ENCODE assay signal across 40 cellular contexts in the genomic region with DNA sequence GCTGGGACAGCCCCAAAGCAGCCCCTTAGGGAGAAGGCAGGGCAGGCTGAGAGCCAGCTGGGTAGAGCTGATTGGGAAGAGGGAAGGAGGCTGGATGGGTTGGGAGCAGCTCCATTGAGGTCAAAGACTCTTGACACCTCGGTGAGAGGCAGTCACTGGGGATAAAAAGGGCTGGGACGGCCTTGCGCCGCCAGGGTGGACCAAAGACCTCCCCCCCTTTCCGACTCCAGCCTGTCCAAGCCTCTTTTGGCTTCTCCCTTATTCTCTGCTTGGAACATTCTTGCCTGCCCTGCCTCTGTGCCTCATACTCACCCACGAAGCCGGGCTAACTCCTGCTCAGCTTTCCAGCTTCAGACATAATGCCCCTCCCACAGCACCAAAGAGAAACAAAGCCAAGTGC. TPM values are rescaled to one million over a fixed set of nuclear protein-coding genes. Genes with fewer than 3 reads are reported as not detected.
"Had no signal": no experiment of that assay in that cellular context is flagged by ENCODE, and none has a peak within 500 bp of the region (broad histone marks: within the 10 kb centered on the region; RNA-seq: fewer than 3 reads in every experiment).

No MANE protein-coding gene starts in this region.

- H3K36me3 ChIP-seq: brain microvascular endothelial cell, breast epithelium, WERI-Rb-1 had no signal

- ATAC-seq: activated CD4-positive, alpha-beta T cell treated with anti-CD3 and anti-CD28 coated beads for 36 hours; activated CD4-positive, CD25-positive, alpha-beta regulatory T cell treated with anti-CD3 and anti-CD28 coated beads, Interleukin-2, amount 50 U/mL, for 24 hours; activated CD8-positive, alpha-beta memory T cell treated with anti-CD3 and anti-CD28 coated beads, Interleukin-2, amount 10 ng/mL, durations not matched to agents 7 days and 5 days; activated CD8-positive, alpha-beta T cell treated with anti-CD3 and anti-CD28 coated beads, Interleukin-2, amount 10 ng/mL, durations not matched to agents 7 days and 5 days; activated naive CD8-positive, alpha-beta T cell treated with anti-CD3 and anti-CD28 coated beads, Interleukin-2, amount 50 U/mL, for 24 hours; body of pancreas; WTC11 had no signal

- H3K36me3 Mint-ChIP-seq: activated CD8-positive, alpha-beta memory T cell treated with anti-CD3 and anti-CD28 coated beads, Interleukin-2, amount 10 ng/mL, durations not matched to agents 7 days and 5 days; activated naive CD8-positive, alpha-beta T cell; activated naive CD8-positive, alpha-beta T cell treated with anti-CD3 and anti-CD28 coated beads, Interleukin-2, amount 10 ng/mL, durations not matched to agents 7 days and 5 days had no signal

- H3K9me3 ChIP-seq: body of pancreas, breast epithelium had no signal

- H3K27ac ChIP-seq: body of pancreas, brain microvascular endothelial cell, breast epithelium had no signal

- H3K27me3 ChIP-seq: body of pancreas, brain microvascular endothelial cell, breast epithelium had no signal

- H3K9me3 Mint-ChIP-seq: activated CD4-positive, alpha-beta memory T cell treated with anti-CD3 and anti-CD28 coated beads, Interleukin-2, amount 10 ng/mL, durations not matched to agents 7 days and 5 days; activated CD4-positive, alpha-beta T cell treated with anti-CD3 and anti-CD28 coated beads, Interleukin-2, amount 10 ng/mL, durations not matched to agents 7 days and 5 days; activated naive CD4-positive, alpha-beta T cell treated with anti-CD3 and anti-CD28 coated beads for 36 hours; activated naive CD8-positive, alpha-beta T cell treated with anti-CD3 and anti-CD28 coated beads, Interleukin-2, amount 10 ng/mL, durations not matched to agents 7 days and 5 days; activated naive CD8-positive, alpha-beta T cell treated with anti-CD3 and anti-CD28 coated beads, Interleukin-2, amount 50 U/mL, for 24 hours; activated T-cell treated with anti-CD3 and anti-CD28 coated beads, Interleukin-2, amount 50 U/mL, for 24 hours; activated T-helper 2 cell treated with anti-CD3 and anti-CD28 coated beads, Interferon-gamma antibody, Interleukin-2, Interleukin-4, amounts not matched to agents 10 μg/mL and 5 μg/mL and 100 μg/mL, durations not matched to agents 14 hours and 24 hours and 36 hours; T-helper 1 cell treated with Interleukin-12 subunit alpha and Interleukin-12 subunit beta and Interleukin-4 antibody, amounts not matched to agents 30 μg/mL and 1 μg/mL, for 36 hours; T-helper 2 cell treated with Interferon-gamma antibody and Interleukin-4, amounts not matched to agents 5 μg/mL and 100 μg/mL, for 36 hours had no signal

- H3K27ac Mint-ChIP-seq: activated CD4-positive, alpha-beta memory T cell treated with anti-CD3 and anti-CD28 coated beads, Interleukin-2, amount 10 ng/mL, durations not matched to agents 7 days and 5 days; activated CD4-positive, alpha-beta T cell treated with anti-CD3 and anti-CD28 coated beads for 36 hours; activated CD4-positive, alpha-beta T cell treated with anti-CD3 and anti-CD28 coated beads, Interleukin-2, amount 10 ng/mL, durations not matched to agents 7 days and 5 days; activated CD8-positive, alpha-beta memory T cell treated with anti-CD3 and anti-CD28 coated beads, Interleukin-2, amount 10 ng/mL, durations not matched to agents 7 days and 5 days; activated CD8-positive, alpha-beta T cell treated with anti-CD3 and anti-CD28 coated beads, Interleukin-2, amount 10 ng/mL, durations not matched to agents 7 days and 5 days; activated naive CD4-positive, alpha-beta T cell treated with anti-CD3 and anti-CD28 coated beads for 36 hours; activated naive CD8-positive, alpha-beta T cell; activated naive CD8-positive, alpha-beta T cell treated with anti-CD3 and anti-CD28 coated beads, Interleukin-2, amount 10 ng/mL, durations not matched to agents 7 days and 5 days; activated naive CD8-positive, alpha-beta T cell treated with anti-CD3 and anti-CD28 coated beads, Interleukin-2, amount 50 U/mL, for 24 hours; activated T-cell treated with anti-CD3 and anti-CD28 coated beads, Interleukin-2, amount 50 U/mL, for 24 hours; activated T-helper 2 cell treated with anti-CD3 and anti-CD28 coated beads, Interferon-gamma antibody, Interleukin-2, Interleukin-4, amounts not matched to agents 10 μg/mL and 5 μg/mL and 100 μg/mL, durations not matched to agents 14 hours and 24 hours and 36 hours; T-helper 1 cell treated with Interleukin-12 subunit alpha and Interleukin-12 subunit beta and Interleukin-4 antibody, amounts not matched to agents 30 μg/mL and 1 μg/mL, for 36 hours; T-helper 2 cell treated with Interferon-gamma antibody and Interleukin-4, amounts not matched to agents 5 μg/mL and 100 μg/mL, for 36 hours; WTC11 had no signal

- DNase-seq: activated CD4-positive, alpha-beta memory T cell treated with anti-CD3 and anti-CD28 coated beads, Interleukin-2, amount 10 ng/mL, durations not matched to agents 7 days and 5 days; activated CD4-positive, alpha-beta T cell treated with anti-CD3 and anti-CD28 coated beads for 1 hour; activated CD4-positive, alpha-beta T cell treated with anti-CD3 and anti-CD28 coated beads for 36 hours; activated CD4-positive, alpha-beta T cell treated with anti-CD3 and anti-CD28 coated beads for 48 hours; activated CD4-positive, alpha-beta T cell treated with anti-CD3 and anti-CD28 coated beads, Interleukin-2, amount 10 ng/mL, durations not matched to agents 7 days and 5 days; activated CD4-positive, alpha-beta T cell treated with anti-CD3 and anti-CD28 coated beads, Interleukin-2, amount 50 U/mL, for 48 hours; activated CD4-positive, CD25-positive, alpha-beta regulatory T cell; activated CD8-positive, alpha-beta memory T cell treated with anti-CD3 and anti-CD28 coated beads for 24 hours; activated CD8-positive, alpha-beta memory T cell treated with anti-CD3 and anti-CD28 coated beads, Interleukin-2, amount 10 ng/mL, durations not matched to agents 7 days and 5 days; activated CD8-positive, alpha-beta memory T cell treated with anti-CD3 and anti-CD28 coated beads, Interleukin-2, amount 50 U/mL, for 48 hours; activated CD8-positive, alpha-beta T cell treated with anti-CD3 and anti-CD28 coated beads, Interleukin-2, amount 10 ng/mL, durations not matched to agents 7 days and 5 days; activated effector memory CD4-positive, alpha-beta T cell treated with Interleukin-2 at 50 U/mL for 16 hours; activated gamma-delta T cell; activated naive CD4-positive, alpha-beta T cell treated with anti-CD3 and anti-CD28 coated beads for 36 hours; activated naive CD4-positive, alpha-beta T cell treated with anti-CD3 and anti-CD28 coated beads, Interleukin-2, amount 50 U/mL, for 16 hours; activated naive CD8-positive, alpha-beta T cell treated with anti-CD3 and anti-CD28 coated beads, Interleukin-2, amount 10 ng/mL, durations not matched to agents 7 days and 5 days; activated naive CD8-positive, alpha-beta T cell treated with anti-CD3 and anti-CD28 coated beads, Interleukin-2, amount 50 U/mL, for 24 hours; activated T-cell treated with anti-CD3 and anti-CD28 coated beads, Interleukin-2, amount 50 U/mL, for 24 hours; activated T-cell treated with anti-CD3 and anti-CD28 coated beads, Interleukin-2, amount 50 U/mL, for 48 hours; amygdala; anterior cingulate cortex; body of pancreas; brain microvascular endothelial cell; central memory CD4-positive, alpha-beta T cell; SW 1271; T-helper 1 cell; T-helper 2 cell; T-helper 9 cell; WERI-Rb-1 had no signal

- H3K4me1 ChIP-seq: body of pancreas, breast epithelium had no signal

- H3K4me3 ChIP-seq: body of pancreas had no signal

RNA-seq across cellular contexts. Expression of a gene that starts 51.1 kb away (rescaled TPM):
- total RNA-seq: activated CD4-positive, alpha-beta memory T cell treated with anti-CD3 and anti-CD28 coated beads, Interleukin-2, amount 10 ng/mL, durations not matched to agents 7 days and 5 days; activated CD4-positive, alpha-beta T cell treated with anti-CD3 and anti-CD28 coated beads for 36 hours; activated CD4-positive, alpha-beta T cell treated with anti-CD3 and anti-CD28 coated beads, Interleukin-2, amount 10 ng/mL, durations not matched to agents 7 days and 5 days; activated CD8-positive, alpha-beta memory T cell treated with anti-CD3 and anti-CD28 coated beads, Interleukin-2, amount 10 ng/mL, durations not matched to agents 7 days and 5 days; activated CD8-positive, alpha-beta T cell treated with anti-CD3 and anti-CD28 coated beads, Interleukin-2, amount 10 ng/mL, durations not matched to agents 7 days and 5 days; activated naive CD4-positive, alpha-beta T cell treated with anti-CD3 and anti-CD28 coated beads for 36 hours; activated naive CD8-positive, alpha-beta T cell treated with anti-CD3 and anti-CD28 coated beads, Interleukin-2, amount 10 ng/mL, durations not matched to agents 7 days and 5 days; activated T-helper 2 cell treated with anti-CD3 and anti-CD28 coated beads, Interferon-gamma antibody, Interleukin-2, Interleukin-4, amounts not matched to agents 10 μg/mL and 5 μg/mL and 100 μg/mL, durations not matched to agents 14 hours and 24 hours and 36 hours; astrocyte; body of pancreas had no signal

RNA-seq across cellular contexts. Expression of a gene that starts 52.4 kb away (rescaled TPM):
- total RNA-seq: activated CD4-positive, alpha-beta memory T cell treated with anti-CD3 and anti-CD28 coated beads, Interleukin-2, amount 10 ng/mL, durations not matched to agents 7 days and 5 days; activated CD4-positive, alpha-beta T cell treated with anti-CD3 and anti-CD28 coated beads for 36 hours; activated CD4-positive, alpha-beta T cell treated with anti-CD3 and anti-CD28 coated beads, Interleukin-2, amount 10 ng/mL, durations not matched to agents 7 days and 5 days; activated CD8-positive, alpha-beta memory T cell treated with anti-CD3 and anti-CD28 coated beads, Interleukin-2, amount 10 ng/mL, durations not matched to agents 7 days and 5 days; activated CD8-positive, alpha-beta T cell treated with anti-CD3 and anti-CD28 coated beads, Interleukin-2, amount 10 ng/mL, durations not matched to agents 7 days and 5 days; activated naive CD4-positive, alpha-beta T cell treated with anti-CD3 and anti-CD28 coated beads for 36 hours; activated naive CD8-positive, alpha-beta T cell treated with anti-CD3 and anti-CD28 coated beads, Interleukin-2, amount 10 ng/mL, durations not matched to agents 7 days and 5 days; activated T-helper 2 cell treated with anti-CD3 and anti-CD28 coated beads, Interferon-gamma antibody, Interleukin-2, Interleukin-4, amounts not matched to agents 10 μg/mL and 5 μg/mL and 100 μg/mL, durations not matched to agents 14 hours and 24 hours and 36 hours; astrocyte; body of pancreas; breast epithelium; cardiac septum; cerebellum; WTC11 had no signal
- polyA plus RNA-seq: adipose tissue had no signal
